Comparison of ENCODE assay signal across 1 cellular context in the genomic region with DNA sequence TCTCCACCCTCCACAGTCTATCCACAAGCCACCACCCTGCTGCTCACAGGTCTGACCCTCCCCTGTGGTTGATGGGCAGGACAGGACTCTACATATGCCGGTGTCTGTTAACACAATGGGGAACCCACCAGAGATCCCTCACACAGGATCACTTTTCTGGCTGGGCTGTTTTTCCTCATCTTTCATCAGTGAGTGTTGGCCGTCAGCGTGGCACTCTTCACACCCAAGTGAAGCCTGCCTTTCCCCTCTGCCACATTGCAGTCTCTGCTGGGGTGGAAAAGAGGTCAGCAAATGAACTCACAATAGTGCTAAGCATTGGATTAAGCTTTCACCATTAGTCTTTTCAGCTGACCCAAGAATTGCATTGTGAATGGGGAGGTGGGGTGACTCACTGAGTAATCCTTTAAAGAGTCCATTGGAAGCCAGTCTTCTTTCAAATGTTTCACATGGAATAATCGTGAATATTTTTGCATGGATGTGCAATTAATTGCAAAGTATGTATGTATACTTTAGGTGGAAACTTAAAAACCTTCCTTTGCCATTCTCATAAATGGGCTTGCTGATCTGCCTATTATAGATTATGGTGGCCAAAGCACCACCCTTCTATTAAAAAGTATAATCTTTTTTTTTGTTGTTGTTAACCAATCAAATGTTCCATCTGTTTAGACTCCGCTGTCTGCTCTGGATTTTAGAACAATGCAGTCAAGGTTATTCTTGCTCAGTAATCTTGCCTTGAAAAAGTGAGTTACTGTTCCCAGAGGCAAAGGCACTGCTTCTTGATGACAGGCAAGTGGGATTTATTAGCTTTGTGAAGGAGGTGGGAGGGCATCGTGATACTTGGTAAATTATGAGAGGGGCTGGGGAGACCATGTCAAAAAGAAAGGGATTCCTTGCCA.
TF ChIP-seq lines count a peak whose summit lies in the region.

No MANE protein-coding gene starts in this region.

TF ChIP-seq in IMR-90, 13 proteins besides CTCF, POLR2A, EP300 and RAD21 (continued from another document):
- no peak for TF ChIP-seq RCOR1 (IDR thresholded peaks at IDR 0.05; ENCODE audit: insufficient replicate concordance, low read length)
